In the genomic region with DNA sequence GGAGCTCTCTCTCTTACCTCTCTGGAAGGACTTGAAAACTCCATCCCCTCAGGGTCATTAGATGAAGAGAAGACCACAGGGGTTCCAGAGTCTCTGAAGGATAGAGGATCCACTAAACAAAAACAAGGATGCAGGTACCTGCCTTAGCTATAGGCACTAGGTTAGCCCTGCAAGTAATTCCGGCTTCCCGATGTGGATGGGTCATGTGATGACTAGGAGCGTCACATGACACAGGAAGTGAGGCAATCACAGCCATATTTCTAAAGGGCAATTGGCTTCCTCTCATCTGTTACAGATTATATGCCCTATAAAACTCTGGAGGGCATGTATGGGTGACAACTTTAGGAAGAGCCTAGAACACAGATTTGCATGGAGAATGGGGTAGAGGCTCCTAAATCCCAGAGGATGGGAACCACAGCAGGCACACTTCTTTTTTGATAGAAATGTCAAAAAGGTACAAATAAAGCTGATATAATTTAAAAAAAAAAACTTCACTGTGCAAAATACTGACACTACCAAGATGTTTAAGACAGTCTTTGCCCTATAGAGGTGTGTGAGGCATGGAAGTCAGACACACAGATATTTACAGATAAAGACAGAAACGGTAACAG, we compare ENCODE assay signal across 1 cellular context.
TF ChIP-seq lines count a peak whose summit lies in the region.

No MANE protein-coding gene starts in this region.

TF ChIP-seq in endothelial cell of umbilical vein, 7 proteins besides CTCF, POLR2A, EP300 and RAD21 (continued from another document):
- TF ChIP-seq JUN (IDR thresholded peaks at IDR 0.05; ENCODE audit: borderline replicate concordance, insufficient read depth, insufficient read length, low read depth) (no peak), GATA2 (IDR thresholded peaks at IDR 0.05; ENCODE audit: insufficient read depth, insufficient read length, low read depth, low read length) (no peak), POLR2AphosphoS5 (IDR thresholded peaks at IDR 0.05; ENCODE audit: insufficient read depth, low read depth, low read length) (peak; percentile 32), MYC (IDR thresholded peaks at IDR 0.05; ENCODE audit: low read depth, low read length) (no peak)
- TF ChIP-seq, protein P1, sequence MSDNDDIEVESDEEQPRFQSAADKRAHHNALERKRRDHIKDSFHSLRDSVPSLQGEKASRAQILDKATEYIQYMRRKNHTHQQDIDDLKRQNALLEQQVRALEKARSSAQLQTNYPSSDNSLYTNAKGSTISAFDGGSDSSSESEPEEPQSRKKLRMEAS (IDR thresholded peaks at IDR 0.05; ENCODE audit: insufficient read depth, insufficient read length) = peak; percentile 90
